Comparison of ENCODE assay signal across 15 cellular contexts in the genomic region with DNA sequence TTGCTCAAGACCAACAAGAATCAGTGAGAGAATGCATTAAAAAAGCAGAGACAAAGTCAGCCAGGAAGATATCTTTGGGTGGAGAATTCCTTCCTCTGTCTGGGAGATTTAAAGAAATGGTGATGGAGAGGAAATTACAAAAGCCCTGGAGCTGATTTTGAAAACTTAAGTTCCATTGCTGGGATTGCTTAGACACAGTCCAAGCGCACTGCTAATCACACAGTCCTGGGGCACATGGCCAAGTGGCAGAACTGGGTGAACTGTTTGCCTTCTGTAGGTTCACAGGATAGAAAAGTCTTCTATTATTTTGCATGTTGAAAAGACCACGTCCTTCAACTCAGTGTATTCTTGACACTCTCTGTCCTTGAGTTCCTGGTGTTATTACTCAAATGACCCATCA.
"Had no signal": no experiment of that assay in that cellular context is flagged by ENCODE, and none has a peak within 500 bp of the region (broad histone marks: within the 10 kb centered on the region; RNA-seq: fewer than 3 reads in every experiment).

No MANE protein-coding gene starts in this region.

- H3K4me3 ChIP-seq: MG63, SJCRH30 had no signal

- H3K27ac ChIP-seq: SJCRH30 had no signal

- DNase-seq: KBM-7, MG63, NCI-H1092 treated with DMSO at 0.1 percent for 48 hours, NCI-H1436, NCI-H187, NCI-H2029 treated with DMSO at 0.1 percent for 48 hours, NCI-H2171 treated with DMSO at 0.1 percent for 48 hours, NCI-H510A, NCI-H524 treated with DMSO at 0.1 percent for 48 hours, NCI-H69, NCI-H774, RPMI8226, SHP77 treated with DMSO at 0.1 percent for 48 hours, SJCRH30 had no signal

- H3K36me3 ChIP-seq: MG63, SJCRH30 had no signal

- H3K4me1 ChIP-seq: SJCRH30 had no signal

- H3K9me3 ChIP-seq: SJCRH30 had no signal

- ATAC-seq: SK-N-SH treated with all-trans-retinoic acid at 6 μM for 48 hours had no signal

- H3K27me3 ChIP-seq: MG63, SJCRH30 had no signal
